1 cellular context compared by ENCODE assay signal in the genomic region with DNA sequence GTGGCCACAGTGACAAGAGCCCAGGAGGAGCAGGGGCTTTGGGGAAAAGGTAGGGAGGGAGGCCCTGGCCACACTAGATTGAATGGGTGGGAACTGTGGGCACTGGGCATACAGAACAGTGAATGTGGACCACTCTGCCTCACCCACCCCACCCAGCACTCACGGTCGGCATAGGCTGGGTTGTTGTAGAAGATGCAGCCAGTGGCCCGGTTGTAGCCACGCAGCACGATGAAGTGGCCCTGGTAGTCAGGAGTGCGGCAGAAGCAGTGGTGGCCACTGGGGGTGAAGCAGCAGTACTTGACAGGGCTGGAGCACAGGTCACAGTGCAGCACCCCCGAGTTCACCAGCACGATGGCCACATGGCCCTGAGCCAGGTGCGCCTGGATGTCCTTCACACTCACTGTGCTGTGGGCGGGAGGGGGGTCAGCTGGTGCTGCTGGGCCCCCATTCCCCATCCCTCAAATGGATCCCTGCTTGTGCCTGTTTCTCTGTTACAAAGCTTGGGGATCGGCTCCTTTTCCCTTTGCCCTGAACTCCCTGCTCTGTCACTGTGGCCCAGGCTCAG.
TF ChIP-seq lines count a peak whose summit lies in the region.

No MANE protein-coding gene starts in this region.

TF ChIP-seq in HepG2, 621 proteins besides CTCF, POLR2A, EP300 and RAD21:
- TF ChIP-seq AGO2 (optimal IDR thresholded peaks at IDR 0.05; ENCODE audit: low read depth, low read length) = peak; percentile 77
- TF ChIP-seq AKAP8 (CRISPR knock-in tag; IDR thresholded peaks at IDR 0.05) = peak; percentile 23; the same call in 1 of the 2 replicates
- no peak for TF ChIP-seq XBP1 (CRISPR knock-in tag; IDR thresholded peaks at IDR 0.05)
- 0 out of 2 replicates have a peak, but pooled peaks have one; percentile 20 for TF ChIP-seq AHR (CRISPR knock-in tag; IDR thresholded peaks at IDR 0.05)
- TF ChIP-seq, protein P1, sequence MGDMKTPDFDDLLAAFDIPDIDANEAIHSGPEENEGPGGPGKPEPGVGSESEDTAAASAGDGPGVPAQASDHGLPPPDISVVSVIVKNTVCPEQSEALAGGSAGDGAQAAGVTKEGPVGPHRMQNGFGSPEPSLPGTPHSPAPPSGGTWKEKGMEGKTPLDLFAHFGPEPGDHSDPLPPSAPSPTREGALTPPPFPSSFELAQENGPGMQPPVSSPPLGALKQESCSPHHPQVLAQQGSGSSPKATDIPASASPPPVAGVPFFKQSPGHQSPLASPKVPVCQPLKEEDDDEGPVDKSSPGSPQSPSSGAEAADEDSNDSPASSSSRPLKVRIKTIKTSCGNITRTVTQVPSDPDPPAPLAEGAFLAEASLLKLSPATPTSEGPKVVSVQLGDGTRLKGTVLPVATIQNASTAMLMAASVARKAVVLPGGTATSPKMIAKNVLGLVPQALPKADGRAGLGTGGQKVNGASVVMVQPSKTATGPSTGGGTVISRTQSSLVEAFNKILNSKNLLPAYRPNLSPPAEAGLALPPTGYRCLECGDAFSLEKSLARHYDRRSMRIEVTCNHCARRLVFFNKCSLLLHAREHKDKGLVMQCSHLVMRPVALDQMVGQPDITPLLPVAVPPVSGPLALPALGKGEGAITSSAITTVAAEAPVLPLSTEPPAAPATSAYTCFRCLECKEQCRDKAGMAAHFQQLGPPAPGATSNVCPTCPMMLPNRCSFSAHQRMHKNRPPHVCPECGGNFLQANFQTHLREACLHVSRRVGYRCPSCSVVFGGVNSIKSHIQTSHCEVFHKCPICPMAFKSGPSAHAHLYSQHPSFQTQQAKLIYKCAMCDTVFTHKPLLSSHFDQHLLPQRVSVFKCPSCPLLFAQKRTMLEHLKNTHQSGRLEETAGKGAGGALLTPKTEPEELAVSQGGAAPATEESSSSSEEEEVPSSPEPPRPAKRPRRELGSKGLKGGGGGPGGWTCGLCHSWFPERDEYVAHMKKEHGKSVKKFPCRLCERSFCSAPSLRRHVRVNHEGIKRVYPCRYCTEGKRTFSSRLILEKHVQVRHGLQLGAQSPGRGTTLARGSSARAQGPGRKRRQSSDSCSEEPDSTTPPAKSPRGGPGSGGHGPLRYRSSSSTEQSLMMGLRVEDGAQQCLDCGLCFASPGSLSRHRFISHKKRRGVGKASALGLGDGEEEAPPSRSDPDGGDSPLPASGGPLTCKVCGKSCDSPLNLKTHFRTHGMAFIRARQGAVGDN (CRISPR knock-in tag; IDR thresholded peaks at IDR 0.05) = peak; percentile 31; the same call in 1 of the 2 replicates
- no peak for TF ChIP-seq RFX1 (IDR thresholded peaks at IDR 0.05)
